20 cellular contexts compared by ENCODE assay signal in the genomic region with DNA sequence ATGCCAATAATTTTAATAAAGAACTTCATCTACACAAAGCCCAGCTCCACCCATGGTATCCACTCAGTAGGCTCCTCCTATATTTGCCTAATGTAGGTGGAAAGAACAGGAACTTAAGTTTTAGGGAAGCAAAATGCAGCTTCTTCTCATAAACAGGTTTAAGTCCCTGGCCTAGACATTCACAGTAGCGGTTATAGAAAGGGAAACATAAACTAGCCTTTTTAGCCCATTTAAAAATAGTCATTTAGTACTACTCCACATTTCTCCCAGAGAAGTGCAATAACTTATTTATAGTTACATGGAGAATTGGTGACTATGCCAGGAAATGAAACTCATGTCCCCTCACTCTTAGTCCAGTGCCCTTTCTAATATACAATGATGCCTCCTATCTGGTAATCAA. TPM values are rescaled to one million over a fixed set of nuclear protein-coding genes. Genes with fewer than 3 reads are reported as not detected.
DNase-seq lines count a peak whose midpoint lies in the region; ATAC-seq, FAIRE-seq and TF ChIP-seq lines count a peak whose summit lies in the region.
"Had no signal": no experiment of that assay in that cellular context is flagged by ENCODE, and none has a peak within 500 bp of the region (broad histone marks: within the 10 kb centered on the region; RNA-seq: fewer than 3 reads in every experiment).

No MANE protein-coding gene starts in this region.

- no peak overlapping the region for H3K4me3 Mint-ChIP-seq in activated T-cell treated with anti-CD3 and anti-CD28 coated beads, Interleukin-2, amount 50 U/mL, for 72 hours
- H3K4me3 Mint-ChIP-seq: activated naive CD8-positive, alpha-beta T cell; CD4-positive, alpha-beta memory T cell; endodermal cell; immature natural killer cell; T-helper 17 cell had no signal

- H3K27ac ChIP-seq in keratinocyte (ENCODE audit: control insufficient read depth, insufficient read depth, low read length): peak overlapping the region; percentile 44
- H3K27ac ChIP-seq in suprapubic skin: peak overlapping the region; percentile 16
- H3K27ac ChIP-seq: KMS-11, ovary had no signal

- in situ Hi-C loops in HAP-1 (cut with MboI; ENCODE audit: low sequenced_read_pairs): no loop called here

- whole genome bisulfite sequencing in suprapubic skin: 71% methylated on average over 1 of the region's 1 CpG

- H3K9ac ChIP-seq in keratinocyte (ENCODE audit: control insufficient read depth, extremely low read depth, insufficient read depth, low read length): no peak overlapping the region
- H3K9ac ChIP-seq: KMS-11 had no signal

- H3K27ac Mint-ChIP-seq in activated T-cell treated with anti-CD3 and anti-CD28 coated beads, Interleukin-2, amount 50 U/mL, for 72 hours: peak overlapping the region; percentile 33
- H3K27ac Mint-ChIP-seq: endodermal cell, T-helper 17 cell had no signal

- no peak overlapping the region for H3K4me3 ChIP-seq in keratinocyte (ENCODE audit: control insufficient read depth in 2 of 3, extremely low read depth in 1 of 3, insufficient read depth in 2 of 3, low read depth in 1 of 3, low read length in 3 of 3)
- H3K4me3 ChIP-seq in suprapubic skin: no peak overlapping the region
- no peak overlapping the region for H3K4me3 ChIP-seq in HAP-1
- H3K4me3 ChIP-seq: ovary had no signal

- H3K4me1 Mint-ChIP-seq in activated T-cell treated with anti-CD3 and anti-CD28 coated beads, Interleukin-2, amount 50 U/mL, for 72 hours (ENCODE audit: low read depth): no peaks in the 10 kb centered on the region
- H3K4me1 Mint-ChIP-seq: endodermal cell had no signal

- no peaks in the 10 kb centered on the region for H3K9me1 ChIP-seq in keratinocyte (ENCODE audit: control insufficient read depth, extremely low read depth, insufficient read depth, low read length)

- DNase-seq in activated T-cell treated with anti-CD3 and anti-CD28 coated beads, Interleukin-2, amount 50 U/mL, for 72 hours: no peak
- DNase-seq in activated T-cell treated with anti-CD3 and anti-CD28 coated beads for 4 hours (no peak), SIG-M5 (lab: John Stamatoyannopoulos, UW) (peak; percentile 60), keratinocyte (ENCODE audit: low read depth, low spot score) (no peak), suprapubic skin (ENCODE audit: low spot score in 2 of 2) (no peak), HAP-1 (ENCODE audit: low spot score in 2 of 2) (no peak), COLO668 (lab: John Stamatoyannopoulos, UW; ENCODE audit: unreplicated experiment) (no peak)
- DNase-seq: 8988T; activated CD4-positive, alpha-beta T cell treated with anti-CD3 and anti-CD28 coated beads for 1 hour; CD4-positive, alpha-beta memory T cell; endodermal cell; immature natural killer cell; NCI-H187; NCI-H524; ovary; T-helper 17 cell had no signal

- H3K9me3 Mint-ChIP-seq in activated T-cell treated with anti-CD3 and anti-CD28 coated beads, Interleukin-2, amount 50 U/mL, for 72 hours: no peaks in the 10 kb centered on the region
- H3K9me3 Mint-ChIP-seq: CD4-positive, alpha-beta memory T cell; endodermal cell; immature natural killer cell had no signal

- H3K9me3 ChIP-seq in keratinocyte (ENCODE audit: control insufficient read depth, low read depth, low read length) (no peaks in the 10 kb centered on the region), suprapubic skin (no peaks in the 10 kb centered on the region), HAP-1 (no peaks in the 10 kb centered on the region)
- H3K9me3 ChIP-seq: ovary had no signal

- TF ChIP-seq POLR2A in suprapubic skin (IDR thresholded peaks at IDR 0.05): no peak

- dilution Hi-C loops in keratinocyte (cut with MboI; ENCODE audit: extremely low pct_ligation_motif_present, low sequenced_read_pairs): no loop called here

- no peak for TF ChIP-seq EP300 in suprapubic skin (IDR thresholded peaks at IDR 0.05)

- no peaks in the 10 kb centered on the region for H3K27me3 ChIP-seq in keratinocyte (ENCODE audit: control insufficient read depth, extremely low read depth, insufficient read depth, low read length)
- H3K27me3 ChIP-seq in suprapubic skin: no peaks in the 10 kb centered on the region
- no peaks in the 10 kb centered on the region for H3K27me3 ChIP-seq in HAP-1 (ENCODE audit: low read depth)
- H3K27me3 ChIP-seq: ovary had no signal

- TF ChIP-seq CTCF in keratinocyte (optimal IDR thresholded peaks at IDR 0.05 in 1 of 3, IDR thresholded peaks at IDR 0.05 in 1 of 3, conservative IDR thresholded peaks at IDR 0.05 in 1 of 3; ENCODE audit: extremely low read depth in 1 of 3, insufficient read depth in 2 of 3, low read length in 3 of 3): no peak
- TF ChIP-seq CTCF in suprapubic skin (IDR thresholded peaks at IDR 0.05): no peak

- FAIRE-seq in keratinocyte (lab: Jason Lieb, UNC): no peak
- FAIRE-seq: bronchial epithelial cell had no signal

- no peak overlapping the region for H2AFZ ChIP-seq in keratinocyte (ENCODE audit: control insufficient read depth, low read length)

- no peak for ATAC-seq in activated T-cell treated with anti-CD3 and anti-CD28 coated beads, Interleukin-2, amount 50 U/mL, for 72 hours (replicated peaks in 1 of 2)
- ATAC-seq in HG02678 (IDR thresholded peaks at IDR 0.05; ENCODE audit: unreplicated experiment): no peak
- ATAC-seq: T-helper 17 cell had no signal

- H3K79me2 ChIP-seq in keratinocyte (ENCODE audit: control insufficient read depth, insufficient read depth, low read length): no peaks in the 10 kb centered on the region

- no peaks in the 10 kb centered on the region for H3K27me3 Mint-ChIP-seq in activated T-cell treated with anti-CD3 and anti-CD28 coated beads, Interleukin-2, amount 50 U/mL, for 72 hours (ENCODE audit: low read depth)
- H3K27me3 Mint-ChIP-seq: activated naive CD8-positive, alpha-beta T cell; CD4-positive, alpha-beta memory T cell; T-helper 17 cell had no signal

- H4K20me1 ChIP-seq in keratinocyte (ENCODE audit: control insufficient read depth, extremely low read depth, insufficient read depth, low read length): no peaks in the 10 kb centered on the region

- peaks cover 2 to 11% of the 10 kb centered on the region in 2 donors for H3K36me3 Mint-ChIP-seq in activated T-cell treated with anti-CD3 and anti-CD28 coated beads, Interleukin-2, amount 50 U/mL, for 72 hours (ENCODE audit: insufficient read depth in 2 of 2)

- peaks cover 3 to 5% of the 10 kb centered on the region in 2 experiments for H3K36me3 ChIP-seq in keratinocyte (ENCODE audit: control insufficient read depth in 2 of 2, extremely low read depth in 1 of 2, insufficient read depth in 2 of 2, low read length in 2 of 2)
- peaks cover 13% of the 10 kb centered on the region for H3K36me3 ChIP-seq in suprapubic skin
- peaks cover 15% of the 10 kb centered on the region for H3K36me3 ChIP-seq in HAP-1 (replicated peaks)
- H3K36me3 ChIP-seq: ovary had no signal

- peaks cover 14% of the 10 kb centered on the region for H3K4me1 ChIP-seq in keratinocyte (ENCODE audit: control insufficient read depth, extremely low read depth, insufficient read depth, low read length)
- peaks cover 49% of the 10 kb centered on the region for H3K4me1 ChIP-seq in suprapubic skin
- H3K4me1 ChIP-seq in HAP-1: peaks cover 5% of the 10 kb centered on the region

- no peak overlapping the region for H3K4me2 ChIP-seq in keratinocyte (ENCODE audit: control insufficient read depth, extremely low read depth, insufficient read depth, low read depth, low read length)
- H3K4me2 ChIP-seq: KMS-11 had no signal

RNA-seq across cellular contexts. Expression of a gene that starts 56.6 kb away (rescaled TPM):
- 1 to 10 TPM; 3.0 to 7.8 TPM for total RNA-seq in activated T-cell treated with anti-CD3 and anti-CD28 coated beads, Interleukin-2, amount 50 U/mL, for 72 hours
- 1.7 to 3.6 TPM (median 2.5 TPM) in 3 replicates for polyA plus RNA-seq in keratinocyte
- polyA plus RNA-seq in keratinocyte (2011; ENCODE audit: low read depth): 0.85 TPM
- polyA plus RNA-seq in keratinocyte (2011; cell fraction: cytosol; rRNA removed): 0.83 and 3.8 TPM in 2 replicates
- 2.1 and 3.4 TPM in 2 replicates for polyA plus RNA-seq in keratinocyte (2011; cell fraction: nucleus; rRNA removed)
- polyA plus RNA-seq in keratinocyte (2012; ENCODE audit: low replicate concordance): 1.6 and 4.7 TPM in 2 replicates
- polyA minus RNA-seq in keratinocyte: 3.3 to 12.7 TPM (median 7.3 TPM) in 3 replicates
- 9.6 TPM for polyA minus RNA-seq in keratinocyte (2011; cell fraction: cytosol; rRNA and poly(A)+ RNA removed)
- 2.2 and 5.0 TPM in 2 replicates for polyA minus RNA-seq in keratinocyte (2011; cell fraction: nucleus; rRNA and poly(A)+ RNA removed)
- 10 to 100 TPM in 2 of 4 donors, 1 to 10 TPM in 2; 5.2 to 20.4 (median 12.7) TPM for total RNA-seq in suprapubic skin

RNA-seq across cellular contexts. Expression of a gene that starts 58.7 kb away (rescaled TPM):
- total RNA-seq in activated T-cell treated with anti-CD3 and anti-CD28 coated beads, Interleukin-2, amount 50 U/mL, for 72 hours: 10 to 100 TPM; 18.2 to 23.7 TPM
- 14.1 to 18.0 TPM (median 15.8 TPM) in 3 replicates for polyA plus RNA-seq in keratinocyte
- 5.3 TPM for polyA plus RNA-seq in keratinocyte (2011; ENCODE audit: low read depth)
- 12.1 and 14.3 TPM in 2 replicates for polyA plus RNA-seq in keratinocyte (2011; cell fraction: cytosol; rRNA removed)
- 30.5 and 34.1 TPM in 2 replicates for polyA plus RNA-seq in keratinocyte (2011; cell fraction: nucleus; rRNA removed)
- 9.9 and 17.7 TPM in 2 replicates for polyA plus RNA-seq in keratinocyte (2012; ENCODE audit: low replicate concordance)
- polyA minus RNA-seq in keratinocyte: 21.3 to 24.7 TPM (median 23.3 TPM) in 3 replicates
- 12.1 TPM for polyA minus RNA-seq in keratinocyte (2011; cell fraction: cytosol; rRNA and poly(A)+ RNA removed)
- 18.6 and 33.8 TPM in 2 replicates for polyA minus RNA-seq in keratinocyte (2011; cell fraction: nucleus; rRNA and poly(A)+ RNA removed)
- 10 to 100 TPM; 51.1 to 61.4 (median 55.5) TPM for total RNA-seq in suprapubic skin
